In genomic region chr7:98683514-98683913, GRCh38 we compare ENCODE assay signal across 38 cellular contexts.
"Had no signal": no experiment of that assay in that cellular context is flagged by ENCODE, and none has a peak within 500 bp of the region (broad histone marks: within the 10 kb centered on the region; RNA-seq: fewer than 3 reads in every experiment).

No MANE protein-coding gene starts in this region.

- H3K4me1 Mint-ChIP-seq: activated naive CD4-positive, alpha-beta T cell treated with anti-CD3 and anti-CD28 coated beads, Interleukin-2, amount 10 ng/mL, durations not matched to agents 7 days and 5 days; activated naive CD4-positive, alpha-beta T cell treated with anti-CD3 and anti-CD28 coated beads, Interleukin-2, amount 50 U/mL, for 24 hours; activated naive CD8-positive, alpha-beta T cell treated with anti-CD3 and anti-CD28 coated beads, Interleukin-2, amount 50 U/mL, for 24 hours; activated T-helper 17 cell treated with anti-CD3 and anti-CD28 coated beads, Interleukin-2, amount 50 U/mL, for 72 hours; central memory CD8-positive, alpha-beta T cell had no signal

- ATAC-seq: activated naive CD4-positive, alpha-beta T cell treated with anti-CD3 and anti-CD28 coated beads, Interleukin-2, amount 50 U/mL, for 72 hours; activated naive CD8-positive, alpha-beta T cell treated with anti-CD3 and anti-CD28 coated beads, Interleukin-2, amount 50 U/mL, for 24 hours; activated T-cell treated with anti-CD3 and anti-CD28 coated beads, Interleukin-2, amount 50 U/mL, for 4 hours; activated T-cell treated with anti-CD3 and anti-CD28 coated beads, Interleukin-2, amount 50 U/mL, for 72 hours; activated T-helper 17 cell treated with anti-CD3 and anti-CD28 coated beads, Interleukin-2, amount 50 U/mL, for 72 hours; body of pancreas had no signal

- H3K4me3 ChIP-seq: adrenal gland, ascending aorta, body of pancreas, breast epithelium, cardiac muscle cell had no signal

- H3K27me3 ChIP-seq: ascending aorta, body of pancreas, brain microvascular endothelial cell, cardiac muscle cell had no signal

- H3K27ac Mint-ChIP-seq: activated naive CD4-positive, alpha-beta T cell treated with anti-CD3 and anti-CD28 coated beads for 36 hours; activated naive CD4-positive, alpha-beta T cell treated with anti-CD3 and anti-CD28 coated beads, Interleukin-2, amount 10 ng/mL, durations not matched to agents 7 days and 5 days; activated naive CD4-positive, alpha-beta T cell treated with anti-CD3 and anti-CD28 coated beads, Interleukin-2, amount 50 U/mL, for 24 hours; activated naive CD4-positive, alpha-beta T cell treated with anti-CD3 and anti-CD28 coated beads, Interleukin-2, amount 50 U/mL, for 72 hours; activated naive CD8-positive, alpha-beta T cell; activated naive CD8-positive, alpha-beta T cell treated with anti-CD3 and anti-CD28 coated beads for 36 hours; activated naive CD8-positive, alpha-beta T cell treated with anti-CD3 and anti-CD28 coated beads, Interleukin-2, amount 10 ng/mL, durations not matched to agents 7 days and 5 days; activated naive CD8-positive, alpha-beta T cell treated with anti-CD3 and anti-CD28 coated beads, Interleukin-2, amount 50 U/mL, for 24 hours; activated T-cell treated with anti-CD3 and anti-CD28 coated beads, Interleukin-2, amount 50 U/mL, for 24 hours; activated T-cell treated with anti-CD3 and anti-CD28 coated beads, Interleukin-2, amount 50 U/mL, for 72 hours; activated T-helper 1 cell treated with anti-CD3 and anti-CD28 coated beads, Interleukin-12 subunit alpha, Interleukin-12 subunit beta, Interleukin-2, Interleukin-4 antibody, amounts not matched to agents 30 ng/mL and 10 ng/mL and 1 ng/mL, durations not matched to agents 14 hours and 24 hours and 36 hours; activated T-helper 17 cell treated with anti-CD3 and anti-CD28 coated beads, Interleukin-2, amount 50 U/mL, for 72 hours; activated T-helper 2 cell treated with anti-CD3 and anti-CD28 coated beads, Interferon-gamma antibody, Interleukin-2, Interleukin-4, amounts not matched to agents 10 μg/mL and 5 μg/mL and 100 μg/mL, durations not matched to agents 14 hours and 24 hours and 36 hours; brain had no signal

- DNase-seq: activated effector memory CD4-positive, alpha-beta T cell treated with anti-CD3 and anti-CD28 coated beads, Interleukin-2, amount 50 U/mL, for 16 hours; activated effector memory CD4-positive, alpha-beta T cell treated with Interleukin-2 at 50 U/mL for 16 hours; activated gamma-delta T cell; activated gamma-delta T cell treated with Interleukin-2 at 50 U/mL for 16 hours; activated naive CD4-positive, alpha-beta T cell; activated naive CD4-positive, alpha-beta T cell treated with anti-CD3 and anti-CD28 coated beads for 36 hours; activated naive CD4-positive, alpha-beta T cell treated with anti-CD3 and anti-CD28 coated beads, Interleukin-2, amount 10 ng/mL, durations not matched to agents 7 days and 5 days; activated naive CD4-positive, alpha-beta T cell treated with anti-CD3 and anti-CD28 coated beads, Interleukin-2, amount 50 U/mL, for 16 hours; activated naive CD4-positive, alpha-beta T cell treated with Interleukin-2 at 50 U/mL for 16 hours; activated naive CD8-positive, alpha-beta T cell treated with anti-CD3 and anti-CD28 coated beads for 36 hours; activated naive CD8-positive, alpha-beta T cell treated with anti-CD3 and anti-CD28 coated beads, Interleukin-2, amount 10 ng/mL, durations not matched to agents 7 days and 5 days; activated naive CD8-positive, alpha-beta T cell treated with anti-CD3 and anti-CD28 coated beads, Interleukin-2, amount 50 U/mL, for 24 hours; activated T-cell treated with anti-CD3 and anti-CD28 coated beads, Interleukin-2, amount 50 U/mL, for 1 hour; activated T-cell treated with anti-CD3 and anti-CD28 coated beads, Interleukin-2, amount 50 U/mL, for 24 hours; activated T-cell treated with anti-CD3 and anti-CD28 coated beads, Interleukin-2, amount 50 U/mL, for 4 hours; activated T-cell treated with anti-CD3 and anti-CD28 coated beads, Interleukin-2, amount 50 U/mL, for 48 hours; activated T-cell treated with anti-CD3 and anti-CD28 coated beads, Interleukin-2, amount 50 U/mL, for 72 hours; adrenal gland; amniotic stem cell; amygdala; anterior cingulate cortex; aorta; body of pancreas; brain microvascular endothelial cell; caudate nucleus; central memory CD4-positive, alpha-beta T cell; cerebellar nuclear complex had no signal

- H3K36me3 ChIP-seq: adrenal gland, ascending aorta, brain microvascular endothelial cell, breast epithelium, cardiac muscle cell had no signal

- H3K4me3 Mint-ChIP-seq: activated naive CD4-positive, alpha-beta T cell treated with anti-CD3 and anti-CD28 coated beads for 36 hours; activated naive CD4-positive, alpha-beta T cell treated with anti-CD3 and anti-CD28 coated beads, Interleukin-2, amount 10 ng/mL, durations not matched to agents 7 days and 5 days; activated naive CD4-positive, alpha-beta T cell treated with anti-CD3 and anti-CD28 coated beads, Interleukin-2, amount 50 U/mL, for 24 hours; activated naive CD8-positive, alpha-beta T cell; activated naive CD8-positive, alpha-beta T cell treated with anti-CD3 and anti-CD28 coated beads for 36 hours; activated naive CD8-positive, alpha-beta T cell treated with anti-CD3 and anti-CD28 coated beads, Interleukin-2, amount 10 ng/mL, durations not matched to agents 7 days and 5 days; activated naive CD8-positive, alpha-beta T cell treated with anti-CD3 and anti-CD28 coated beads, Interleukin-2, amount 50 U/mL, for 24 hours; activated T-cell treated with anti-CD3 and anti-CD28 coated beads, Interleukin-2, amount 50 U/mL, for 24 hours; activated T-cell treated with anti-CD3 and anti-CD28 coated beads, Interleukin-2, amount 50 U/mL, for 4 hours; activated T-cell treated with anti-CD3 and anti-CD28 coated beads, Interleukin-2, amount 50 U/mL, for 72 hours; activated T-helper 1 cell treated with anti-CD3 and anti-CD28 coated beads, Interleukin-12 subunit alpha, Interleukin-12 subunit beta, Interleukin-2, Interleukin-4 antibody, amounts not matched to agents 30 ng/mL and 10 ng/mL and 1 ng/mL, durations not matched to agents 14 hours and 24 hours and 36 hours; activated T-helper 17 cell treated with anti-CD3 and anti-CD28 coated beads, Interleukin-2, amount 50 U/mL, for 72 hours; brain; central memory CD8-positive, alpha-beta T cell had no signal

- H3K4me1 ChIP-seq: adrenal gland, ascending aorta, breast epithelium had no signal

- H3K9me3 ChIP-seq: adrenal gland, ascending aorta, body of pancreas had no signal

- H3K27ac ChIP-seq: adrenal gland, ascending aorta, body of pancreas, brain microvascular endothelial cell, breast epithelium, cardiac muscle cell had no signal

- H3K36me3 Mint-ChIP-seq: activated naive CD4-positive, alpha-beta T cell treated with anti-CD3 and anti-CD28 coated beads, Interleukin-2, amount 10 ng/mL, durations not matched to agents 7 days and 5 days; activated naive CD8-positive, alpha-beta T cell; activated naive CD8-positive, alpha-beta T cell treated with anti-CD3 and anti-CD28 coated beads, Interleukin-2, amount 10 ng/mL, durations not matched to agents 7 days and 5 days; brain had no signal
